ENCODE assay signal across 32 cellular contexts in genomic region chr4:11777447-11777846, GRCh38.
"Had no signal": no experiment of that assay in that cellular context is flagged by ENCODE, and none has a peak within 500 bp of the region (broad histone marks: within the 10 kb centered on the region; RNA-seq: fewer than 3 reads in every experiment).

No MANE protein-coding gene starts in this region.

- H3K27me3 ChIP-seq: MG63 had no signal

- H3K36me3 ChIP-seq: MG63 had no signal

- DNase-seq: Karpas-422, Kasumi-1, MG63, MM.1S, MV-4-11, NCI-H1048, NCI-H1092, NCI-H1092 treated with DMSO at 0.1 percent for 48 hours, NCI-H1105, NCI-H1105 treated with DMSO at 0.1 percent for 48 hours, NCI-H1417, NCI-H1417 treated with DMSO at 0.1 percent for 48 hours, NCI-H1436, NCI-H1436 treated with DMSO at 0.1 percent for 48 hours, NCI-H146, NCI-H1694, NCI-H1694 treated with DMSO at 0.1 percent for 48 hours, NCI-H187, NCI-H187 treated with DMSO at 0.1 percent for 48 hours, NCI-H1930, NCI-H2029, NCI-H2029 treated with DMSO at 0.1 percent for 48 hours, NCI-H2081, NCI-H2081 treated with DMSO at 0.1 percent for 48 hours, NCI-H2107, NCI-H2227 treated with DMSO at 0.1 percent for 48 hours, NCI-H226, NCI-H345, NCI-H446, NCI-H446 treated with DMSO at 0.1 percent for 48 hours, NCI-H510A, NCI-H510A treated with DMSO at 0.1 percent for 48 hours had no signal

- H3K4me3 ChIP-seq: MG63 had no signal
